1 cellular context compared by ENCODE assay signal in the genomic region with DNA sequence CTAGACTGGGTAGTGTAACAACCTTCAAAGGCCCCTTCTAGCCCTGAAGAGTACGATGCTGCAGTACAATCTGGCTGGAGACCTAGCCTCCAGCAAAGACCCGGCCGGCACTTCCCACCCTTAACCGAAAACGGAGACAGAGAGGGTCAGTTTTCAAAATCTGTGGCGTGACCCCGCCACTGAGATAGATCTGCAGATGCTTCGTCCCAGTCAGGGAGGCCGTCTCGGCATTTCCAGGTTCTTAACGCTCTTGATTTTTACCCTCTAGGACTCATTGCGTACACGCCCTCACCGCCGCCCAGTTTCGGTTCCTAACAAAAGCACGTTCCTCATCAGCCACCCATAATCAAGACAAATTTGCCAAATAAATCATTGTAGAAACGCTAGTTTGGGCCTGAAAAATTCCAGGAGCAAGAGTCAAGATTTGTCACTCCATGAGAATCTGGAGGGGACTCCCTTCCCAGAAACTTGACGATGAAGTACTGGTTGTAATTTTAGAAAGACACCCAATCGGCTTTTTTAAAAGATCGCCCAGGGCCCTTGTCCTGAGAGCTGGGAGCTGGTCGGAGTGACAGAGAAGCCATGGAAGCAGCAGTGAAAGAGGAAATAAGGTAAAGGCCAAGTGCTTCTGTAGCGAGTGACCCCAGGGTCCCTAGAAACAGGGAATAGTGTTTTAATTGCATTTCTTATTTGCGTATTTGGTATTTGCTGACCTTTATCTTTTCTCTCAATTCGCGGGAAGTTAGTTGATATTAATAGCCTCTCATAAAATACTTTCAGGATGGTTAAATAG.
TF ChIP-seq lines count a peak whose summit lies in the region.

No MANE protein-coding gene starts in this region.

TF ChIP-seq in K562, 482 proteins besides CTCF, POLR2A, EP300 and RAD21 (continued from another document):
- TF ChIP-seq RBBP5 (IDR thresholded peaks at IDR 0.05; ENCODE audit: borderline replicate concordance, insufficient read depth, low read length, poor library complexity, severe bottlenecking) (peak; percentile 2), ZNF316 (IDR thresholded peaks at IDR 0.05) (peak; percentile 62), RCOR1 (IDR thresholded peaks at IDR 0.05; ENCODE audit: borderline replicate concordance in 1 of 2, low read depth in 2 of 2, low read length in 2 of 2) (peak in 1 of 2 experiments; percentile 11; a peak in 1 of 4 replicates), C11orf30 (IDR thresholded peaks at IDR 0.05; ENCODE audit: low read depth) (peak; percentile 50; the same call in 1 of the 2 replicates), GTF2A2 (tag; IDR thresholded peaks at IDR 0.05) (peak; percentile 32; the same call in 1 of the 2 replicates), KLF1 (tag; IDR thresholded peaks at IDR 0.05) (peak; percentile 64), BMI1 (IDR thresholded peaks at IDR 0.05; ENCODE audit: low read length) (no peak), MBD2 (IDR thresholded peaks at IDR 0.05; ENCODE audit: borderline replicate concordance, low read depth) (0 out of 2 replicates have a peak, but pooled peaks have one; percentile 6), ZFX (CRISPR knock-in tag; IDR thresholded peaks at IDR 0.05) (peak; percentile 43), SOX6 (IDR thresholded peaks at IDR 0.05) (peak; percentile 8; the same call in 1 of the 2 replicates), XRCC3 (IDR thresholded peaks at IDR 0.05) (no peak), FOXP1 (CRISPR knock-in tag; IDR thresholded peaks at IDR 0.05) (0 out of 2 replicates have a peak, but pooled peaks have one; percentile 1), KDM1A (IDR thresholded peaks at IDR 0.05) (peak; percentile 45 to 49; a peak in 2 of 4 replicates), NFRKB (IDR thresholded peaks at IDR 0.05; ENCODE audit: low read depth) (0 out of 2 replicates have a peak, but pooled peaks have one; percentile 33), ZNF253 (CRISPR knock-in tag; conservative IDR thresholded peaks at IDR 0.05) (no peak), ZNF830 (CRISPR knock-in tag; IDR thresholded peaks at IDR 0.05) (peak; percentile 18; the same call in 1 of the 2 replicates), MAFK (IDR thresholded peaks at IDR 0.05; ENCODE audit: low read length) (no peak), MEIS2 (IDR thresholded peaks at IDR 0.05; ENCODE audit: partially characterized antibody) (peak; percentile 2), GTF2E2 (tag; IDR thresholded peaks at IDR 0.05) (peak; percentile 17; the same call in 1 of the 2 replicates), SAP30 (IDR thresholded peaks at IDR 0.05; ENCODE audit: borderline replicate concordance, insufficient read depth, low read depth, low read length, poor library complexity, severe bottlenecking) (peak; percentile 45)
- TF ChIP-seq, protein P1, sequence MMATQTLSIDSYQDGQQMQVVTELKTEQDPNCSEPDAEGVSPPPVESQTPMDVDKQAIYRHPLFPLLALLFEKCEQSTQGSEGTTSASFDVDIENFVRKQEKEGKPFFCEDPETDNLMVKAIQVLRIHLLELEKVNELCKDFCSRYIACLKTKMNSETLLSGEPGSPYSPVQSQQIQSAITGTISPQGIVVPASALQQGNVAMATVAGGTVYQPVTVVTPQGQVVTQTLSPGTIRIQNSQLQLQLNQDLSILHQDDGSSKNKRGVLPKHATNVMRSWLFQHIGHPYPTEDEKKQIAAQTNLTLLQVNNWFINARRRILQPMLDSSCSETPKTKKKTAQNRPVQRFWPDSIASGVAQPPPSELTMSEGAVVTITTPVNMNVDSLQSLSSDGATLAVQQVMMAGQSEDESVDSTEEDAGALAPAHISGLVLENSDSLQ (IDR thresholded peaks at IDR 0.05), result 0 out of 2 replicates have a peak, but pooled peaks have one; percentile 42
- TF ChIP-seq, protein P2, sequence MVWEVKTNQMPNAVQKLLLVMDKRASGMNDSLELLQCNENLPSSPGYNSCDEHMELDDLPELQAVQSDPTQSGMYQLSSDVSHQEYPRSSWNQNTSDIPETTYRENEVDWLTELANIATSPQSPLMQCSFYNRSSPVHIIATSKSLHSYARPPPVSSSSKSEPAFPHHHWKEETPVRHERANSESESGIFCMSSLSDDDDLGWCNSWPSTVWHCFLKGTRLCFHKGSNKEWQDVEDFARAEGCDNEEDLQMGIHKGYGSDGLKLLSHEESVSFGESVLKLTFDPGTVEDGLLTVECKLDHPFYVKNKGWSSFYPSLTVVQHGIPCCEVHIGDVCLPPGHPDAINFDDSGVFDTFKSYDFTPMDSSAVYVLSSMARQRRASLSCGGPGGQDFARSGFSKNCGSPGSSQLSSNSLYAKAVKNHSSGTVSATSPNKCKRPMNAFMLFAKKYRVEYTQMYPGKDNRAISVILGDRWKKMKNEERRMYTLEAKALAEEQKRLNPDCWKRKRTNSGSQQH (CRISPR knock-in tag; IDR thresholded peaks at IDR 0.05), result no peak
- TF ChIP-seq, protein P3, sequence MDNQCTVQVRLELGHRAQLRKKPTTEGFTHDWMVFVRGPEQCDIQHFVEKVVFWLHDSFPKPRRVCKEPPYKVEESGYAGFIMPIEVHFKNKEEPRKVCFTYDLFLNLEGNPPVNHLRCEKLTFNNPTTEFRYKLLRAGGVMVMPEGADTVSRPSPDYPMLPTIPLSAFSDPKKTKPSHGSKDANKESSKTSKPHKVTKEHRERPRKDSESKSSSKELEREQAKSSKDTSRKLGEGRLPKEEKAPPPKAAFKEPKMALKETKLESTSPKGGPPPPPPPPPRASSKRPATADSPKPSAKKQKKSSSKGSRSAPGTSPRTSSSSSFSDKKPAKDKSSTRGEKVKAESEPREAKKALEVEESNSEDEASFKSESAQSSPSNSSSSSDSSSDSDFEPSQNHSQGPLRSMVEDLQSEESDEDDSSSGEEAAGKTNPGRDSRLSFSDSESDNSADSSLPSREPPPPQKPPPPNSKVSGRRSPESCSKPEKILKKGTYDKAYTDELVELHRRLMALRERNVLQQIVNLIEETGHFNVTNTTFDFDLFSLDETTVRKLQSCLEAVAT (IDR thresholded peaks at IDR 0.05), result peak in 1 of 2 experiments; percentile 15; a peak in 1 of 4 replicates
- TF ChIP-seq, protein P4, sequence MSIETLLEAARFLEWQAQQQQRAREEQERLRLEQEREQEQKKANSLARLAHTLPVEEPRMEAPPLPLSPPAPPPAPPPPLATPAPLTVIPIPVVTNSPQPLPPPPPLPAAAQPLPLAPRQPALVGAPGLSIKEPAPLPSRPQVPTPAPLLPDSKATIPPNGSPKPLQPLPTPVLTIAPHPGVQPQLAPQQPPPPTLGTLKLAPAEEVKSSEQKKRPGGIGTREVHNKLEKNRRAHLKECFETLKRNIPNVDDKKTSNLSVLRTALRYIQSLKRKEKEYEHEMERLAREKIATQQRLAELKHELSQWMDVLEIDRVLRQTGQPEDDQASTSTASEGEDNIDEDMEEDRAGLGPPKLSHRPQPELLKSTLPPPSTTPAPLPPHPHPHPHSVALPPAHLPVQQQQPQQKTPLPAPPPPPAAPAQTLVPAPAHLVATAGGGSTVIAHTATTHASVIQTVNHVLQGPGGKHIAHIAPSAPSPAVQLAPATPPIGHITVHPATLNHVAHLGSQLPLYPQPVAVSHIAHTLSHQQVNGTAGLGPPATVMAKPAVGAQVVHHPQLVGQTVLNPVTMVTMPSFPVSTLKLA (conservative IDR thresholded peaks at IDR 0.05), result peak in 1 of 2 experiments; percentile 7; a peak in 1 of 4 replicates
- TF ChIP-seq, protein P5, sequence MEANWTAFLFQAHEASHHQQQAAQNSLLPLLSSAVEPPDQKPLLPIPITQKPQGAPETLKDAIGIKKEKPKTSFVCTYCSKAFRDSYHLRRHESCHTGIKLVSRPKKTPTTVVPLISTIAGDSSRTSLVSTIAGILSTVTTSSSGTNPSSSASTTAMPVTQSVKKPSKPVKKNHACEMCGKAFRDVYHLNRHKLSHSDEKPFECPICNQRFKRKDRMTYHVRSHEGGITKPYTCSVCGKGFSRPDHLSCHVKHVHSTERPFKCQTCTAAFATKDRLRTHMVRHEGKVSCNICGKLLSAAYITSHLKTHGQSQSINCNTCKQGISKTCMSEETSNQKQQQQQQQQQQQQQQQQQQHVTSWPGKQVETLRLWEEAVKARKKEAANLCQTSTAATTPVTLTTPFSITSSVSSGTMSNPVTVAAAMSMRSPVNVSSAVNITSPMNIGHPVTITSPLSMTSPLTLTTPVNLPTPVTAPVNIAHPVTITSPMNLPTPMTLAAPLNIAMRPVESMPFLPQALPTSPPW (CRISPR knock-in tag; IDR thresholded peaks at IDR 0.05), result 0 out of 2 replicates have a peak, but pooled peaks have one; percentile 1
- TF ChIP-seq, protein P6, sequence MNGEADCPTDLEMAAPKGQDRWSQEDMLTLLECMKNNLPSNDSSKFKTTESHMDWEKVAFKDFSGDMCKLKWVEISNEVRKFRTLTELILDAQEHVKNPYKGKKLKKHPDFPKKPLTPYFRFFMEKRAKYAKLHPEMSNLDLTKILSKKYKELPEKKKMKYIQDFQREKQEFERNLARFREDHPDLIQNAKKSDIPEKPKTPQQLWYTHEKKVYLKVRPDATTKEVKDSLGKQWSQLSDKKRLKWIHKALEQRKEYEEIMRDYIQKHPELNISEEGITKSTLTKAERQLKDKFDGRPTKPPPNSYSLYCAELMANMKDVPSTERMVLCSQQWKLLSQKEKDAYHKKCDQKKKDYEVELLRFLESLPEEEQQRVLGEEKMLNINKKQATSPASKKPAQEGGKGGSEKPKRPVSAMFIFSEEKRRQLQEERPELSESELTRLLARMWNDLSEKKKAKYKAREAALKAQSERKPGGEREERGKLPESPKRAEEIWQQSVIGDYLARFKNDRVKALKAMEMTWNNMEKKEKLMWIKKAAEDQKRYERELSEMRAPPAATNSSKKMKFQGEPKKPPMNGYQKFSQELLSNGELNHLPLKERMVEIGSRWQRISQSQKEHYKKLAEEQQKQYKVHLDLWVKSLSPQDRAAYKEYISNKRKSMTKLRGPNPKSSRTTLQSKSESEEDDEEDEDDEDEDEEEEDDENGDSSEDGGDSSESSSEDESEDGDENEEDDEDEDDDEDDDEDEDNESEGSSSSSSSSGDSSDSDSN (IDR thresholded peaks at IDR 0.05; ENCODE audit: borderline replicate concordance in 1 of 2, low read depth in 2 of 2, low read length in 2 of 2), result peak in 1 of 2 experiments; percentile 62; a peak in 1 of 4 replicates
TF ChIP-seq in K562: peak in this region for 24.
